In genomic region chr20:57891067-57891466, GRCh38 we compare ENCODE assay signal across 23 cellular contexts.
"Had no signal": no experiment of that assay in that cellular context is flagged by ENCODE, and none has a peak within 500 bp of the region (broad histone marks: within the 10 kb centered on the region; RNA-seq: fewer than 3 reads in every experiment).

No MANE protein-coding gene starts in this region.

- H3K4me1 ChIP-seq: ascending aorta, body of pancreas, SJSA1 had no signal

- H3K9me3 ChIP-seq: ascending aorta, SJSA1 had no signal

- H3K4me3 Mint-ChIP-seq: activated CD8-positive, alpha-beta T cell treated with anti-CD3 and anti-CD28 coated beads for 36 hours; activated naive CD8-positive, alpha-beta T cell treated with anti-CD3 and anti-CD28 coated beads, Interleukin-2, amount 50 U/mL, for 24 hours; activated T-cell treated with anti-CD3 and anti-CD28 coated beads, Interleukin-2, amount 50 U/mL, for 72 hours; T-helper 1 cell treated with Interleukin-12 subunit alpha and Interleukin-12 subunit beta and Interleukin-4 antibody, amounts not matched to agents 30 μg/mL and 1 μg/mL, for 36 hours had no signal

- H3K9me3 Mint-ChIP-seq: activated CD8-positive, alpha-beta T cell treated with anti-CD3 and anti-CD28 coated beads for 36 hours; activated T-cell treated with anti-CD3 and anti-CD28 coated beads, Interleukin-2, amount 50 U/mL, for 72 hours; T-helper 1 cell treated with Interleukin-12 subunit alpha and Interleukin-12 subunit beta and Interleukin-4 antibody, amounts not matched to agents 30 μg/mL and 1 μg/mL, for 36 hours had no signal

- H3K27me3 ChIP-seq: ascending aorta, body of pancreas, SJSA1 had no signal

- ATAC-seq: activated CD4-positive, CD25-positive, alpha-beta regulatory T cell treated with anti-CD3 and anti-CD28 coated beads, Interleukin-2, amount 50 U/mL, for 24 hours; activated CD8-positive, alpha-beta T cell treated with anti-CD3 and anti-CD28 coated beads for 36 hours; activated naive CD4-positive, alpha-beta T cell treated with anti-CD3 and anti-CD28 coated beads, Interleukin-2, amount 50 U/mL, for 72 hours; activated naive CD8-positive, alpha-beta T cell treated with anti-CD3 and anti-CD28 coated beads, Interleukin-2, amount 50 U/mL, for 24 hours; activated T-cell treated with anti-CD3 and anti-CD28 coated beads, Interleukin-2, amount 50 U/mL, for 72 hours; body of pancreas; Right ventricle myocardium inferior had no signal

- DNase-seq: activated CD4-positive, alpha-beta T cell treated with anti-CD3 and anti-CD28 coated beads for 4 hours; activated CD8-positive, alpha-beta memory T cell treated with anti-CD3 and anti-CD28 coated beads, Interleukin-2, amount 50 U/mL, for 4 hours; activated CD8-positive, alpha-beta T cell treated with anti-CD3 and anti-CD28 coated beads for 36 hours; activated naive CD4-positive, alpha-beta T cell treated with Interleukin-2 at 50 U/mL for 16 hours; activated naive CD8-positive, alpha-beta T cell treated with anti-CD3 and anti-CD28 coated beads, Interleukin-2, amount 50 U/mL, for 24 hours; activated T-cell treated with anti-CD3 and anti-CD28 coated beads, Interleukin-2, amount 50 U/mL, for 72 hours; amniotic stem cell; body of pancreas; Karpas-422; MM.1S; NCI-H1105; NCI-H1436; NCI-H1694 treated with DMSO at 0.1 percent for 48 hours; NCI-H2081; NCI-H345; NCI-H510A; NCI-H526 treated with DMSO at 0.1 percent for 48 hours had no signal

- H3K4me1 Mint-ChIP-seq: activated naive CD8-positive, alpha-beta T cell treated with anti-CD3 and anti-CD28 coated beads, Interleukin-2, amount 50 U/mL, for 24 hours had no signal

- H3K27ac Mint-ChIP-seq: activated CD8-positive, alpha-beta T cell treated with anti-CD3 and anti-CD28 coated beads for 36 hours; activated naive CD4-positive, alpha-beta T cell treated with anti-CD3 and anti-CD28 coated beads, Interleukin-2, amount 50 U/mL, for 72 hours; activated naive CD8-positive, alpha-beta T cell treated with anti-CD3 and anti-CD28 coated beads, Interleukin-2, amount 50 U/mL, for 24 hours; activated T-cell treated with anti-CD3 and anti-CD28 coated beads, Interleukin-2, amount 50 U/mL, for 72 hours; T-helper 1 cell treated with Interleukin-12 subunit alpha and Interleukin-12 subunit beta and Interleukin-4 antibody, amounts not matched to agents 30 μg/mL and 1 μg/mL, for 36 hours had no signal

- H3K36me3 Mint-ChIP-seq: activated naive CD4-positive, alpha-beta T cell treated with anti-CD3 and anti-CD28 coated beads, Interleukin-2, amount 50 U/mL, for 72 hours had no signal

- H3K27ac ChIP-seq: ascending aorta, body of pancreas, SJSA1 had no signal
